In genomic region chr2:47056875-47057731, GRCh38 we compare ENCODE assay signal across 8 cellular contexts.
DNase-seq lines count a peak whose midpoint lies in the region; ATAC-seq, FAIRE-seq and TF ChIP-seq lines count a peak whose summit lies in the region.

No MANE protein-coding gene starts in this region.

- no peak overlapping the region for H3K9ac ChIP-seq in parathyroid adenoma

- no peaks in the 10 kb centered on the region for H3K79me2 ChIP-seq in parathyroid adenoma

- no peak overlapping the region for H3K4me3 ChIP-seq in esophagus muscularis mucosa
- H3K4me3 ChIP-seq in parathyroid adenoma (ENCODE audit: low read depth, low read length): no peak overlapping the region

- FAIRE-seq in GM12891 (lab: Jason Lieb, UNC): peak; percentile 55

- no peak overlapping the region for H3K4me2 ChIP-seq in parathyroid adenoma (ENCODE audit: low read length)

- H3K27me3 ChIP-seq in esophagus muscularis mucosa: no peaks in the 10 kb centered on the region
- H3K27me3 ChIP-seq in parathyroid adenoma (ENCODE audit: control insufficient read depth, insufficient read depth, low read length): no peaks in the 10 kb centered on the region

- peaks cover 53 to 77% (median 67%) of the 10 kb centered on the region in 4 donors for H3K4me1 ChIP-seq in esophagus muscularis mucosa
- peaks cover 4% of the 10 kb centered on the region for H3K4me1 ChIP-seq in parathyroid adenoma

- TF ChIP-seq CTCF in esophagus muscularis mucosa (IDR thresholded peaks at IDR 0.05) (no peak), parathyroid adenoma (IDR thresholded peaks at IDR 0.05) (no peak)

- H2AFZ ChIP-seq in parathyroid adenoma: no peak overlapping the region

- TF ChIP-seq POLR2A in GM12891 (IDR thresholded peaks at IDR 0.05; ENCODE audit: low read depth, low read length) (no peak), esophagus muscularis mucosa (IDR thresholded peaks at IDR 0.05; ENCODE audit: low read depth) (no peak)

- H3K36me3 ChIP-seq in esophagus muscularis mucosa (peaks cover 0 to 40% (median 23%) of the 10 kb centered on the region in 4 donors), parathyroid adenoma (ENCODE audit: control insufficient read depth, insufficient read depth, low read length) (no peaks in the 10 kb centered on the region)

- no peaks in the 10 kb centered on the region for H3K9me3 ChIP-seq in esophagus muscularis mucosa
- H3K9me3 ChIP-seq in parathyroid adenoma (ENCODE audit: control insufficient read depth, low read length): no peaks in the 10 kb centered on the region

- DNase-seq in GM12891 (ENCODE audit: insufficient read length, low spot score): peak; percentile 57
- peak; percentile 16 for DNase-seq in NCI-H69 (lab: John Stamatoyannopoulos, UW)
- DNase-seq in esophagus muscularis mucosa (ENCODE audit: extremely low spot score): no peak
- DNase-seq in effector CD8-positive, alpha-beta T cell (lab: John Stamatoyannopoulos, UW): no peak

- ATAC-seq in GM18517 (IDR thresholded peaks at IDR 0.05; ENCODE audit: unreplicated experiment): no peak
- ATAC-seq in HG03196 (IDR thresholded peaks at IDR 0.05; ENCODE audit: unreplicated experiment): no peak
- ATAC-seq in GM21825 (IDR thresholded peaks at IDR 0.05; ENCODE audit: unreplicated experiment): no peak

- no peak for TF ChIP-seq EP300 in esophagus muscularis mucosa (IDR thresholded peaks at IDR 0.05)

- H3K27ac ChIP-seq in esophagus muscularis mucosa (replicated peaks in 1 of 4) (peak overlapping the region; percentile 79 to 87 (median 84)), parathyroid adenoma (peak overlapping the region; percentile 47)

- intact Hi-C loops in esophagus muscularis mucosa (cut with DNase I): no loop called here

- WGBS in esophagus muscularis mucosa: 55% methylated on average over 16 of the region's 16 CpGs

TF ChIP-seq in GM12891, 5 proteins besides CTCF, POLR2A, EP300 and RAD21:
- TF ChIP-seq TAF1 (IDR thresholded peaks at IDR 0.05; ENCODE audit: low read depth, low read length): no peak
- no peak for TF ChIP-seq POU2F2 (IDR thresholded peaks at IDR 0.05; ENCODE audit: low read depth, low read length)
- peak; percentile 9; the same call in 1 of the 2 replicates for TF ChIP-seq SPI1 (IDR thresholded peaks at IDR 0.05; ENCODE audit: low read depth, low read length)
- TF ChIP-seq POLR2AphosphoS5 (IDR thresholded peaks at IDR 0.05; ENCODE audit: low read depth, low read length): no peak
- no peak for TF ChIP-seq PAX5 (IDR thresholded peaks at IDR 0.05; ENCODE audit: insufficient read depth, low read length, severe bottlenecking)
TF ChIP-seq in GM12891: peak in this region for 1.

Comparison
In these comparisons a context has a peak if more than half of its experiments do, and no peak if none do; other contexts are left out.
1. DNase-seq: peak in GM12891 (single experiment) and NCI-H69 (single experiment); none in esophagus muscularis mucosa (single experiment) and effector CD8-positive, alpha-beta T cell (single experiment).